ENCODE assay signal across 9 cellular contexts in genomic region chrX:131741103-131741581, GRCh38.
DNase-seq lines count a peak whose midpoint lies in the region; ATAC-seq and TF ChIP-seq lines count a peak whose summit lies in the region.
"Had no signal": no experiment of that assay in that cellular context is flagged by ENCODE, and none has a peak within 500 bp of the region (broad histone marks: within the 10 kb centered on the region; RNA-seq: fewer than 3 reads in every experiment).

No MANE protein-coding gene starts in this region.

- no peaks in the 10 kb centered on the region for H3K9me3 ChIP-seq in effector memory CD4-positive, alpha-beta T cell (ENCODE audit: control insufficient read depth, low read length)
- no peaks in the 10 kb centered on the region for H3K9me3 ChIP-seq in skeletal muscle tissue (ENCODE audit: control insufficient read depth in 3 of 3, low read length in 3 of 3)
- H3K9me3 ChIP-seq in BE2C: no peaks in the 10 kb centered on the region
- H3K9me3 ChIP-seq: tibial artery had no signal

- no peak for ATAC-seq in GM19455 (IDR thresholded peaks at IDR 0.05; ENCODE audit: unreplicated experiment)
- ATAC-seq: naive thymus-derived CD8-positive, alpha-beta T cell had no signal

- no peak for TF ChIP-seq CTCF in BE2C (IDR thresholded peaks at IDR 0.05; ENCODE audit: low read depth, low read length)

- H3K4me1 ChIP-seq in effector memory CD4-positive, alpha-beta T cell (ENCODE audit: control insufficient read depth, insufficient read depth, low read length, poor library complexity, severe bottlenecking): no peaks in the 10 kb centered on the region
- H3K4me1 ChIP-seq in skeletal muscle tissue (ENCODE audit: control insufficient read depth in 3 of 3, insufficient read depth in 3 of 3, low read length in 3 of 3) (peaks cover 0 to 4% (median 0%) of the 10 kb centered on the region in 3 donors), BE2C (peaks cover 3% of the 10 kb centered on the region)
- H3K4me1 ChIP-seq: tibial artery had no signal

- H3K9ac ChIP-seq in skeletal muscle tissue (ENCODE audit: low read depth in 1 of 3, low read length in 3 of 3): peak overlapping the region in 1 of 3 donors; percentile 60

- H3K36me3 ChIP-seq in effector memory CD4-positive, alpha-beta T cell (ENCODE audit: control insufficient read depth, insufficient read depth, low read length): no peaks in the 10 kb centered on the region
- H3K36me3 ChIP-seq in skeletal muscle tissue (ENCODE audit: control insufficient read depth in 3 of 3, insufficient read depth in 3 of 3, low read length in 3 of 3) (no peaks in the 10 kb centered on the region), BE2C (peaks cover 3% of the 10 kb centered on the region)
- H3K36me3 ChIP-seq: tibial artery had no signal

- H3K27ac ChIP-seq in effector memory CD4-positive, alpha-beta T cell (ENCODE audit: insufficient read depth, low read length, poor library complexity, severe bottlenecking): no peak overlapping the region
- H3K27ac ChIP-seq in skeletal muscle tissue (ENCODE audit: low read depth, low read length): peak overlapping the region; percentile 81
- H3K27ac ChIP-seq: tibial artery had no signal

- peak overlapping the region; percentile 35 for H3K4me3 ChIP-seq in effector memory CD4-positive, alpha-beta T cell (ENCODE audit: insufficient read depth, low read depth, low read length, poor library complexity, severe bottlenecking)
- H3K4me3 ChIP-seq in skeletal muscle tissue (ENCODE audit: low read length in 3 of 3) (peak overlapping the region in 1 of 3 donors; percentile 72), BE2C (ENCODE audit: low read depth, low read length) (no peak overlapping the region)
- H3K4me3 ChIP-seq: tibial artery had no signal

- no peaks in the 10 kb centered on the region for H3K27me3 ChIP-seq in effector memory CD4-positive, alpha-beta T cell (replicated peaks; ENCODE audit: control insufficient read depth, insufficient read depth, low read length, poor library complexity, severe bottlenecking)
- H3K27me3 ChIP-seq in skeletal muscle tissue (ENCODE audit: control insufficient read depth in 3 of 3, insufficient read depth in 3 of 3, low read length in 3 of 3) (no peaks in the 10 kb centered on the region), BE2C (no peaks in the 10 kb centered on the region)
- H3K27me3 ChIP-seq: tibial artery had no signal

- TF ChIP-seq POLR2A in GM19193 (IDR thresholded peaks at IDR 0.05; ENCODE audit: extremely low read depth, insufficient read depth, insufficient read length): peak; percentile 4

- DNase-seq in HT-29 (ENCODE audit: low spot score) (peak; percentile 83), BE2C (no peak), epidermal melanocyte (ENCODE audit: insufficient read length, low spot score) (no peak)
- DNase-seq in effector memory CD4-positive, alpha-beta T cell: peak in 1 of 3 donors; percentile 71
- DNase-seq: tibial artery had no signal
